In genomic region chr4:112231779-112232713, GRCh38 we compare ENCODE assay signal across 8 cellular contexts. TPM values are rescaled to one million over a fixed set of nuclear protein-coding genes. Genes with fewer than 3 reads are reported as not detected.
DNase-seq lines count a peak whose midpoint lies in the region; ATAC-seq and TF ChIP-seq lines count a peak whose summit lies in the region.

TSS of gene AP1AR (plus strand) at chr4:112231787. CDS start at chr4:112232092, 305 bp downstream.

- H3K4me1 ChIP-seq in H9 (ENCODE audit: insufficient read depth, low read length), result no peaks in the 10 kb centered on the region
- H3K4me1 ChIP-seq in thoracic aorta (ENCODE audit: control insufficient read depth in 1 of 2, low read depth in 2 of 2), result peaks cover 16 to 19% of the 10 kb centered on the region in 2 donors

- peak within 1 kb of the TSS; percentile 78 for H2BK120ac ChIP-seq in H9 (ENCODE audit: low read depth, low read length, poor library complexity, severe bottlenecking)

- H3T11ph ChIP-seq in H9 (ENCODE audit: low read length), result no peak within 1 kb of the TSS

- H2BK20ac ChIP-seq in H9 (ENCODE audit: low read depth, low read length, poor library complexity, severe bottlenecking), result no peak within 1 kb of the TSS

- no CpG with 5 or more reads among the region's 70 CpGs for WGBS in H9 (ENCODE audit: extremely low coverage, insufficient read length, low lambda C conversion rate)

- H3K27ac Mint-ChIP-seq in H9 (peak within 1 kb of the TSS; percentile 98 to 99 (median 99)), osteocyte (ENCODE audit: unreplicated experiment) (peak within 1 kb of the TSS; percentile 99)
- peak within 1 kb of the TSS; percentile 99 for H3K27ac Mint-ChIP-seq in activated naive CD4-positive, alpha-beta T cell treated with anti-CD3 and anti-CD28 coated beads, Interleukin-2, amount 50 U/mL, for 24 hours

- H3K79me2 ChIP-seq in H9 (ENCODE audit: insufficient read depth, low read length), result peaks cover 3% of the 10 kb centered on the region; the same call in 1 of the 2 replicates

- H2AFZ ChIP-seq in H9 (ENCODE audit: low read length), result peak within 1 kb of the TSS; percentile 98

- H2AK5ac ChIP-seq in H9 (ENCODE audit: insufficient read length, low read length), result no peak within 1 kb of the TSS

- no peak within 1 kb of the TSS for H4K8ac ChIP-seq in H9 (replicated peaks; ENCODE audit: insufficient read length, low read depth, low read length)

- H3K79me1 ChIP-seq in H9 (ENCODE audit: insufficient read depth, low read depth, low read length, poor library complexity, severe bottlenecking), result no peaks in the 10 kb centered on the region

- H3K18ac ChIP-seq in H9 (ENCODE audit: insufficient read length, low read depth, low read length), result peak within 1 kb of the TSS; percentile 99

- H3K27ac ChIP-seq in H9 (ENCODE audit: insufficient read length, low read depth, low read length) (peak within 1 kb of the TSS; percentile 83), thoracic aorta (peak within 1 kb of the TSS; percentile 91 to 93)

- H4K91ac ChIP-seq in H9 (ENCODE audit: insufficient read length, low read depth, low read length), result no peak within 1 kb of the TSS

- H4K5ac ChIP-seq in H9 (ENCODE audit: insufficient read length, low read depth, low read length), result peak within 1 kb of the TSS; percentile 44

- peak within 1 kb of the TSS; percentile 40 for H2BK12ac ChIP-seq in H9 (ENCODE audit: insufficient read length, low read depth, low read length)

- H3K9me3 ChIP-seq in H9 (ENCODE audit: control insufficient read depth, low read depth, low read length) (no peaks in the 10 kb centered on the region), thoracic aorta (no peaks in the 10 kb centered on the region)

- 0 out of 7 replicates have a peak, but pooled peaks cover 0 to 1% (median 0%) of the 10 kb centered on the region in 3 experiments for H3K36me3 Mint-ChIP-seq in H9 (ENCODE audit: insufficient read depth in 1 of 3, low read depth in 3 of 3)
- H3K36me3 Mint-ChIP-seq in activated naive CD4-positive, alpha-beta T cell treated with anti-CD3 and anti-CD28 coated beads, Interleukin-2, amount 50 U/mL, for 24 hours, result peaks cover 5% of the 10 kb centered on the region
- H3K36me3 Mint-ChIP-seq in osteocyte (ENCODE audit: unreplicated experiment), result no peaks in the 10 kb centered on the region

- no peak within 1 kb of the TSS; the same call in 1 of the 2 replicates for H3K4ac ChIP-seq in H9 (ENCODE audit: low read depth, low read length)

- H3K27me3 ChIP-seq in GM06990 (replicated peaks; ENCODE audit: control insufficient read depth, insufficient read depth, low read length) (no peaks in the 10 kb centered on the region), H9 (ENCODE audit: insufficient read depth, low read length) (no peaks in the 10 kb centered on the region), thoracic aorta (replicated peaks; ENCODE audit: insufficient read depth) (no peaks in the 10 kb centered on the region)

- H3K14ac ChIP-seq in H9 (ENCODE audit: insufficient read depth, low read length), result peak within 1 kb of the TSS; percentile 99

- H3K27me3 Mint-ChIP-seq in H9 (ENCODE audit: low read depth), result peaks cover 2% of the 10 kb centered on the region; the same call in 1 of the 2 replicates
- H3K27me3 Mint-ChIP-seq in activated naive CD4-positive, alpha-beta T cell treated with anti-CD3 and anti-CD28 coated beads, Interleukin-2, amount 50 U/mL, for 24 hours, result no peaks in the 10 kb centered on the region
- peaks cover 1% of the 10 kb centered on the region for H3K27me3 Mint-ChIP-seq in osteocyte (ENCODE audit: unreplicated experiment)

- peak within 1 kb of the TSS; percentile 77 for H2BK5ac ChIP-seq in H9 (ENCODE audit: insufficient read length, low read length)

- peaks cover 9% of the 10 kb centered on the region for H3K23me2 ChIP-seq in H9 (ENCODE audit: insufficient read length, low read depth, low read length, poor library complexity, severe bottlenecking)

- peaks cover 2% of the 10 kb centered on the region for H4K20me1 ChIP-seq in H9 (ENCODE audit: control insufficient read depth, insufficient read depth, insufficient read length)

- peak within 1 kb of the TSS; percentile 93 for H3K4me2 ChIP-seq in H9 (ENCODE audit: insufficient read depth, insufficient read length, low read length)

- ATAC-seq in SK-N-SH treated with all-trans-retinoic acid at 6 μM for 48 hours (peak; percentile 82), thoracic aorta (ENCODE audit: insufficient number of reproducible peaks, low FRiP score, low read depth) (peak; percentile 46)

- H3K4me3 ChIP-seq in GM06990 (replicated peaks; ENCODE audit: low read depth, low read length) (peak within 1 kb of the TSS; percentile 99), thoracic aorta (peak within 1 kb of the TSS; percentile 91)

- H3K9ac ChIP-seq in H9 (ENCODE audit: extremely low read depth, insufficient read length, low read length), result peak within 1 kb of the TSS; percentile 91

- H3K36me3 ChIP-seq in GM06990 (ENCODE audit: control insufficient read depth, insufficient read depth, low read length) (no peaks in the 10 kb centered on the region), thoracic aorta (no peaks in the 10 kb centered on the region)

- no peaks in the 10 kb centered on the region; a peak in 1 of 5 replicates for H3K9me3 Mint-ChIP-seq in H9
- H3K9me3 Mint-ChIP-seq in activated naive CD4-positive, alpha-beta T cell treated with anti-CD3 and anti-CD28 coated beads, Interleukin-2, amount 50 U/mL, for 24 hours, result no peaks in the 10 kb centered on the region
- H3K9me3 Mint-ChIP-seq in osteocyte (ENCODE audit: unreplicated experiment), result no peaks in the 10 kb centered on the region

- TF ChIP-seq CTCF in GM06990 (IDR thresholded peaks at IDR 0.05; ENCODE audit: insufficient read depth, low read length, poor library complexity, severe bottlenecking) (peak; percentile 56), H9 (conservative IDR thresholded peaks at IDR 0.05) (peak; percentile 59), osteocyte (IDR thresholded peaks at IDR 0.05) (peak; percentile 48), thoracic aorta (IDR thresholded peaks at IDR 0.05) (peak; percentile 45)

- no peak within 1 kb of the TSS for H2BK15ac ChIP-seq in H9 (ENCODE audit: low read depth, low read length)

- H3K23ac ChIP-seq in H9 (ENCODE audit: insufficient read length, low read depth, low read length), result no peak within 1 kb of the TSS

- DNase-seq in GM06990 (ENCODE audit: extremely low read depth, insufficient read length), result peak; percentile 93
- DNase-seq in H9, result peak; percentile 89
- peak; percentile 66 for DNase-seq in M059J (ENCODE audit: low read depth)
- DNase-seq in glomerular endothelial cell (ENCODE audit: extremely low read depth, low read depth, low spot score), result no peak
- peak; percentile 94 for DNase-seq in osteocyte (ENCODE audit: extremely low spot score, unreplicated experiment)
- DNase-seq in thoracic aorta (ENCODE audit: low spot score), result peak; percentile 36

- H3K4me1 Mint-ChIP-seq in H9, result peaks cover 15 to 26% of the 10 kb centered on the region in 2 experiments
- H3K4me1 Mint-ChIP-seq in activated naive CD4-positive, alpha-beta T cell treated with anti-CD3 and anti-CD28 coated beads, Interleukin-2, amount 50 U/mL, for 24 hours, result peaks cover 38% of the 10 kb centered on the region
- H3K4me1 Mint-ChIP-seq in osteocyte (ENCODE audit: unreplicated experiment), result peaks cover 27% of the 10 kb centered on the region

- H3K4me3 Mint-ChIP-seq in H9 (peak within 1 kb of the TSS; percentile 95 to 99), osteocyte (ENCODE audit: unreplicated experiment) (peak within 1 kb of the TSS; percentile 85)
- H3K4me3 Mint-ChIP-seq in activated naive CD4-positive, alpha-beta T cell treated with anti-CD3 and anti-CD28 coated beads, Interleukin-2, amount 50 U/mL, for 24 hours, result peak within 1 kb of the TSS; percentile 99

- H3K56ac ChIP-seq in H9 (ENCODE audit: insufficient read length, low read depth, low read length), result no peak within 1 kb of the TSS

TF ChIP-seq in SK-N-SH treated with all-trans-retinoic acid at 6 μM for 48 hours, 23 proteins besides CTCF, POLR2A, EP300 and RAD21 (continues in another document):
- no peak for TF ChIP-seq RARB (CRISPR knock-in tag; IDR thresholded peaks at IDR 0.05)
- 0 out of 2 replicates have a peak, but pooled peaks have one; percentile 66 for TF ChIP-seq PATZ1 (CRISPR knock-in tag; IDR thresholded peaks at IDR 0.05; ENCODE audit: borderline replicate concordance)
- TF ChIP-seq ZNF70 (CRISPR knock-in tag; IDR thresholded peaks at IDR 0.05), result no peak
- TF ChIP-seq ZFP3 (CRISPR knock-in tag; IDR thresholded peaks at IDR 0.05), result no peak

RNA-seq across cellular contexts. Expression of gene AP1AR, which starts in this region (rescaled TPM):
- total RNA-seq in H9 (2021), result 23.5 and 24.2 TPM in 2 replicates
- total RNA-seq in M059J (2014; rRNA removed; shearing (Covaris generic)), result 6.9 and 10.4 TPM in 2 replicates
- total RNA-seq in glomerular endothelial cell, result 26.0 and 27.3 TPM in 2 replicates
- 13.4 and 14.8 TPM in 2 replicates for total RNA-seq in osteocyte
- total RNA-seq in thoracic aorta, result 10 to 100 TPM; 10.0 to 27.9 TPM
